ENCODE assay signal across 7 cellular contexts in genomic region chr7:45761545-45762205, GRCh38.
DNase-seq lines count a peak whose midpoint lies in the region; ATAC-seq and TF ChIP-seq lines count a peak whose summit lies in the region.
"Not testable (repeated sequence)": the region's sequence is repeated elsewhere in the genome, so short reads cannot be mapped to it uniquely, and the experiment has no call there.

No MANE protein-coding gene starts in this region.

- H3K36me3 Mint-ChIP-seq in CD14-positive monocyte = not testable (repeated sequence)

- not testable (repeated sequence) for H3K9ac ChIP-seq in IMR-90 (ENCODE audit: low read depth, low read length); skeletal muscle tissue (ENCODE audit: low read depth in 1 of 3, low read length in 3 of 3)
- peak overlapping the region; percentile 70 for H3K9ac ChIP-seq in mesenchymal stem cell (ENCODE audit: low read length)

- not testable (repeated sequence) for H3K4me1 ChIP-seq in IMR-90 (ENCODE audit: control insufficient read depth, insufficient read depth, low read length); mesenchymal stem cell (ENCODE audit: control insufficient read depth, insufficient read depth, low read depth, low read length); skeletal muscle tissue (ENCODE audit: control insufficient read depth in 3 of 3, insufficient read depth in 3 of 3, low read length in 3 of 3)

- TF ChIP-seq RAD21 in IMR-90 (IDR thresholded peaks at IDR 0.05; ENCODE audit: low read length) = not testable (repeated sequence)

- H2BK20ac ChIP-seq in IMR-90 (ENCODE audit: low read depth, low read length) = not testable (repeated sequence)

- H2BK12ac ChIP-seq in mesenchymal stem cell (ENCODE audit: low read length in 2 of 2) = not testable (repeated sequence)

- CTCF ChIA-PET in IMR-90 (lab: Yijun Ruan, JAX) = not testable (repeated sequence)

- not testable (repeated sequence) for H3K36me3 ChIP-seq in IMR-90 (ENCODE audit: control insufficient read depth, insufficient read depth, low read length); mesenchymal stem cell (ENCODE audit: control insufficient read depth in 1 of 2, insufficient read depth in 2 of 2, low read depth in 1 of 2, low read length in 2 of 2); skeletal muscle tissue (ENCODE audit: control insufficient read depth in 3 of 3, insufficient read depth in 3 of 3, low read length in 3 of 3)

- TF ChIP-seq POLR2A in IMR-90 (IDR thresholded peaks at IDR 0.05; ENCODE audit: low read depth, low read length) = not testable (repeated sequence)

- H3K4me2 ChIP-seq in IMR-90 (ENCODE audit: low read depth, low read length) = peak overlapping the region; percentile 94; the same call in 1 of the 2 replicates
- H3K4me2 ChIP-seq in mesenchymal stem cell (ENCODE audit: low read length, poor library complexity, severe bottlenecking) = not testable (repeated sequence)

- not testable (repeated sequence) for H3K4me1 Mint-ChIP-seq in CD14-positive monocyte

- intact Hi-C loops in CD14-positive monocyte (cut with micrococcal nuclease); IMR-90 (cut with micrococcal nuclease): not testable (repeated sequence)

- not testable (repeated sequence) for H4K20me1 ChIP-seq in IMR-90 (ENCODE audit: insufficient read depth, low read length)

- H2BK5ac ChIP-seq in IMR-90 (ENCODE audit: low read depth, low read length, poor library complexity, severe bottlenecking) = peak overlapping the region; percentile 92
- H2BK5ac ChIP-seq in mesenchymal stem cell (ENCODE audit: low read depth, low read length, poor library complexity, severe bottlenecking) = not testable (repeated sequence)

- H3K4me3 Mint-ChIP-seq in CD14-positive monocyte = peak overlapping the region; percentile 55 to 67

- H2BK120ac ChIP-seq in IMR-90 (ENCODE audit: low read depth, low read length) = peak overlapping the region; percentile 65; the same call in 1 of the 2 replicates
- not testable (repeated sequence) for H2BK120ac ChIP-seq in mesenchymal stem cell (ENCODE audit: low read depth, low read length)

- dilution Hi-C loops in IMR-90 (cut with HindIII; ENCODE audit: low sequenced_read_pairs, unreplicated experiment) = not testable (repeated sequence)

- H3K14ac ChIP-seq in IMR-90 (replicated peaks; ENCODE audit: low read depth, low read length); mesenchymal stem cell (ENCODE audit: low read length in 2 of 2): not testable (repeated sequence)

- not testable (repeated sequence) for H3K27ac ChIP-seq in IMR-90 (ENCODE audit: insufficient read depth, low read length); mesenchymal stem cell (ENCODE audit: low read length, poor library complexity, severe bottlenecking)
- H3K27ac ChIP-seq in skeletal muscle tissue (ENCODE audit: low read depth, low read length) = peak overlapping the region; percentile 51

- H3K18ac ChIP-seq in IMR-90 (ENCODE audit: low read depth, low read length) = peak overlapping the region; percentile 72; the same call in 1 of the 2 replicates
- not testable (repeated sequence) for H3K18ac ChIP-seq in mesenchymal stem cell (ENCODE audit: low read depth in 1 of 2, low read length in 2 of 2)

- not testable (repeated sequence) for H2AFZ ChIP-seq in IMR-90 (replicated peaks; ENCODE audit: low read length, poor library complexity); mesenchymal stem cell (ENCODE audit: low read depth, low read length)

- H3K56ac ChIP-seq in IMR-90 (ENCODE audit: extremely low read depth, insufficient read depth, low read length) = peak overlapping the region; percentile 58; the same call in 1 of the 2 replicates

- not testable (repeated sequence) for H2BK15ac ChIP-seq in IMR-90 (ENCODE audit: low read depth, low read length); mesenchymal stem cell (ENCODE audit: low read depth, poor library complexity, severe bottlenecking)

- POLR2A ChIA-PET in IMR-90 (lab: Charles Lee; ENCODE audit: unreplicated experiment) = not testable (repeated sequence)

- not testable (repeated sequence) for H3K4ac ChIP-seq in IMR-90 (ENCODE audit: low read depth, low read length); mesenchymal stem cell (ENCODE audit: low read depth in 1 of 2, low read length in 2 of 2)

- not testable (repeated sequence) for H4K91ac ChIP-seq in IMR-90 (ENCODE audit: insufficient read depth, low read depth, low read length); mesenchymal stem cell (ENCODE audit: low read length)

- not testable (repeated sequence) for H3K9me1 ChIP-seq in IMR-90 (ENCODE audit: insufficient read depth, low read length)

- H3K27ac Mint-ChIP-seq in CD14-positive monocyte = peak overlapping the region in 3 of 7 donors; percentile 65 to 82 (median 66)

- not testable (repeated sequence) for H3K79me1 ChIP-seq in IMR-90 (ENCODE audit: low read depth in 1 of 2, low read length in 2 of 2); mesenchymal stem cell (replicated peaks; ENCODE audit: low read length, poor library complexity, severe bottlenecking)

- H3K9me3 Mint-ChIP-seq in CD14-positive monocyte = not testable (repeated sequence)

- peak overlapping the region; percentile 93; the same call in 1 of the 2 replicates for H4K5ac ChIP-seq in IMR-90 (ENCODE audit: low read depth, low read length)

- H3K23ac ChIP-seq in IMR-90 (ENCODE audit: low read depth, low read length); mesenchymal stem cell (ENCODE audit: low read length in 2 of 2): not testable (repeated sequence)

- WGBS in IMR-90 (ENCODE audit: extremely low coverage in 2 of 2, insufficient read length in 1 of 2), 2 experiments = no CpG with 5 or more reads among the region's 5 CpGs
- 37% methylated on average over 2 of the region's 5 CpGs for WGBS in mesenchymal stem cell

- not testable (repeated sequence) for H3K9me3 ChIP-seq in IMR-90 (ENCODE audit: control insufficient read depth, insufficient read depth, low read length); mesenchymal stem cell (ENCODE audit: control insufficient read depth, low read length); skeletal muscle tissue (ENCODE audit: control insufficient read depth in 3 of 3, low read length in 3 of 3)

- not testable (repeated sequence) for H3K27me3 Mint-ChIP-seq in CD14-positive monocyte (ENCODE audit: low read depth in 3 of 3)

- not testable (repeated sequence) for H2AK9ac ChIP-seq in IMR-90 (replicated peaks; ENCODE audit: low read depth, low read length, poor library complexity)

- in situ Hi-C loops in IMR-90 (cut with MboI; ENCODE audit: low sequenced_read_pairs) = not testable (repeated sequence)

- H2AK5ac ChIP-seq in IMR-90 (ENCODE audit: low read depth, low read length); mesenchymal stem cell (ENCODE audit: low read length, severe bottlenecking): not testable (repeated sequence)

- H3K4me3 ChIP-seq in IMR-90 (ENCODE audit: insufficient read depth, low read depth, low read length) = peak overlapping the region; percentile 29; the same call in 1 of the 2 replicates
- peak overlapping the region in 1 of 2 experiments; percentile 11 for H3K4me3 ChIP-seq in mesenchymal stem cell (ENCODE audit: insufficient read depth in 1 of 2, low read depth in 1 of 2, low read length in 2 of 2)
- not testable (repeated sequence) for H3K4me3 ChIP-seq in skeletal muscle tissue (ENCODE audit: low read length in 3 of 3)

- not testable (repeated sequence) for BruUV-seq in IMR-90 (replicated peaks; lab: Mats Ljungman, UMichigan)

- DNase-seq in CD14-positive monocyte (ENCODE audit: low spot score) = not testable (repeated sequence)
- DNase-seq in IMR-90 (peak; percentile 97), amniotic epithelial cell (ENCODE audit: low read depth) (peak; percentile 82), dermis blood vessel endothelial cell (peak; percentile 80), glomerular endothelial cell (ENCODE audit: extremely low read depth, low read depth, low spot score) (peak; percentile 18), mesenchymal stem cell (peak; percentile 91)

- TF ChIP-seq CTCF in CD14-positive monocyte (IDR thresholded peaks at IDR 0.05); IMR-90 (conservative IDR thresholded peaks at IDR 0.05; ENCODE audit: low read depth, low read length): not testable (repeated sequence)

- peak overlapping the region in 1 of 2 experiments; percentile 96; a peak in 2 of 4 replicates for H4K8ac ChIP-seq in IMR-90 (ENCODE audit: low read depth in 2 of 2, low read length in 2 of 2)
- not testable (repeated sequence) for H4K8ac ChIP-seq in mesenchymal stem cell (ENCODE audit: low read length)

- not testable (repeated sequence) for H3K27me3 ChIP-seq in IMR-90 (ENCODE audit: control insufficient read depth, insufficient read depth, low read length); mesenchymal stem cell (ENCODE audit: control insufficient read depth in 1 of 2, insufficient read depth in 1 of 2, low read length in 2 of 2); skeletal muscle tissue (ENCODE audit: control insufficient read depth in 3 of 3, insufficient read depth in 3 of 3, low read length in 3 of 3)

- peak; percentile 79 for ATAC-seq in IMR-90 (ENCODE audit: low read depth)

TF ChIP-seq in IMR-90, 13 proteins besides CTCF, POLR2A, EP300 and RAD21:
- TF ChIP-seq FOS (IDR thresholded peaks at IDR 0.05; ENCODE audit: low read depth, low read length) (peak; percentile 46), CEBPB (IDR thresholded peaks at IDR 0.05; ENCODE audit: low read depth, low read length) (peak; percentile 35; the same call in 1 of the 2 replicates), MAFK (IDR thresholded peaks at IDR 0.05; ENCODE audit: low read depth, low read length) (peak; percentile 54), NFE2L2 (IDR thresholded peaks at IDR 0.05; ENCODE audit: low read depth, low read length) (peak; percentile 47; the same call in 1 of the 2 replicates)
TF ChIP-seq in IMR-90: peak in this region for 4; not testable (repeated sequence) for 9.
